In the genomic region with DNA sequence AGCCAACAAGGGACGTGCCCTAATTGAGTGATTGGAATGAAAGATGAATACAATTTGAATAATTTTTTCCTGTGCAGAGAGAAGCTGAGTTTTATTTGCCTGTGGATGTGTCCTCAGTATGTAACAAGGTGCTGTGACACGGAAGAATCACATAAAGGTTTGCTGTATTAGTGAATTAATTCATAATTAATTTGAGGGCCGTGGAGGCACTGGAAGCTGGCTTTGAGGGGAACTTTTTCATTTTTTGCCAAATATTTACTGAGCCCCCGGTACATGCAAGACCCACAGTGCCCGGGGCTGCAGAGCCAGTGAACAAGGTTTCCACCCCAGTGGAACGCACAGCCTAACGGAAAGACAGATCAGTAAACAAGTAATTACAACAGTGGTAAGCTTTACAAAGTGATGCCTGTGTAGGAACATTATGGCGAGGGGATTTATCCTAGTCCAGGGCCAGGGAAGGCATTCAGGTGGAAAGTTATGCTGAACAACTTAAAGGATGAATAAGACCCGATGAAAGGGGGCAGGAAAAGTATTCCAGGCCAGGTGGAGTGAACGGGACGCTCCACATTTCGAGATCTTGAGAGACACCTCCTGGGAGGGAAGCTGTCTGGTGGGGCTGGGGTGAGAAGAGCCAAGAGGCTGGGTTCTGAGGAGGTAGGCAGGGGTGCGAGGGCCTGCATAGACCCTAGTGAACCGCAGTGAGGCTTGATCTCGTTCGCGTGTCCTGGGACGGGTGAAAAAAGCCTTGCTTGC, we compare ENCODE assay signal across 8 cellular contexts. TPM values are rescaled to one million over a fixed set of nuclear protein-coding genes. Genes with fewer than 3 reads are reported as not detected.
DNase-seq lines count a peak whose midpoint lies in the region; ATAC-seq, FAIRE-seq and TF ChIP-seq lines count a peak whose summit lies in the region.

No MANE protein-coding gene starts in this region.

- peaks cover 6% of the 10 kb centered on the region for H3K36me3 Mint-ChIP-seq in activated CD4-positive, alpha-beta T cell treated with anti-CD3 and anti-CD28 coated beads, Interleukin-2, amount 10 ng/mL, durations not matched to agents 7 days and 5 days (ENCODE audit: low read depth)
- peaks cover 5% of the 10 kb centered on the region for H3K36me3 Mint-ChIP-seq in activated naive CD8-positive, alpha-beta T cell treated with anti-CD3 and anti-CD28 coated beads, Interleukin-2, amount 10 ng/mL, durations not matched to agents 7 days and 5 days

- ATAC-seq in activated naive CD8-positive, alpha-beta T cell treated with anti-CD3 and anti-CD28 coated beads, Interleukin-2, amount 10 ng/mL, durations not matched to agents 7 days and 5 days (ENCODE audit: low read depth) = no peak
- ATAC-seq in GM21723 (IDR thresholded peaks at IDR 0.05; ENCODE audit: unreplicated experiment) = no peak

- no peaks in the 10 kb centered on the region for H3K36me3 ChIP-seq in suprapubic skin

- H3K4me1 ChIP-seq in suprapubic skin = peaks cover 53% of the 10 kb centered on the region

- FAIRE-seq in islet of Langerhans (lab: Jason Lieb, UNC) = peak; percentile 21

- POLR2A ChIA-PET in activated CD4-positive, alpha-beta T cell treated with anti-CD3 and anti-CD28 coated beads, Interleukin-2, amount 10 ng/mL, durations not matched to agents 7 days and 5 days (lab: Charles Lee) = no interaction called here
- POLR2A ChIA-PET in activated naive CD8-positive, alpha-beta T cell treated with anti-CD3 and anti-CD28 coated beads, Interleukin-2, amount 10 ng/mL, durations not matched to agents 7 days and 5 days (lab: Charles Lee) = interaction anchor here (0.5 to 2.7 kb wide), 3 partner anchors 11 to 535 kb away, joined by 3 to 14 read pairs (median 3); no protein-coding TSS in a partner anchor

- peak overlapping the region; percentile 90 for H3K27ac Mint-ChIP-seq in activated CD4-positive, alpha-beta T cell treated with anti-CD3 and anti-CD28 coated beads, Interleukin-2, amount 10 ng/mL, durations not matched to agents 7 days and 5 days
- peak overlapping the region; percentile 73 for H3K27ac Mint-ChIP-seq in activated naive CD8-positive, alpha-beta T cell treated with anti-CD3 and anti-CD28 coated beads, Interleukin-2, amount 10 ng/mL, durations not matched to agents 7 days and 5 days

- H3K4me3 Mint-ChIP-seq in activated CD4-positive, alpha-beta T cell treated with anti-CD3 and anti-CD28 coated beads, Interleukin-2, amount 10 ng/mL, durations not matched to agents 7 days and 5 days = peak overlapping the region; percentile 81
- H3K4me3 Mint-ChIP-seq in activated naive CD8-positive, alpha-beta T cell treated with anti-CD3 and anti-CD28 coated beads, Interleukin-2, amount 10 ng/mL, durations not matched to agents 7 days and 5 days = peak overlapping the region; percentile 78

- no peaks in the 10 kb centered on the region for H3K9me3 Mint-ChIP-seq in activated CD4-positive, alpha-beta T cell treated with anti-CD3 and anti-CD28 coated beads, Interleukin-2, amount 10 ng/mL, durations not matched to agents 7 days and 5 days
- no peaks in the 10 kb centered on the region for H3K9me3 Mint-ChIP-seq in activated naive CD8-positive, alpha-beta T cell treated with anti-CD3 and anti-CD28 coated beads, Interleukin-2, amount 10 ng/mL, durations not matched to agents 7 days and 5 days

- peak overlapping the region; percentile 75 for H3K27ac ChIP-seq in suprapubic skin

- no peak for DNase-seq in activated CD4-positive, alpha-beta T cell treated with anti-CD3 and anti-CD28 coated beads, Interleukin-2, amount 10 ng/mL, durations not matched to agents 7 days and 5 days
- no peak for DNase-seq in activated CD4-positive, alpha-beta T cell treated with anti-CD3 and anti-CD28 coated beads, Interleukin-2, amount 50 U/mL, for 4 hours
- no peak for DNase-seq in activated naive CD8-positive, alpha-beta T cell treated with anti-CD3 and anti-CD28 coated beads, Interleukin-2, amount 10 ng/mL, durations not matched to agents 7 days and 5 days
- DNase-seq in suprapubic skin (ENCODE audit: low spot score in 2 of 2) (no peak), ecto neural progenitor cell (ENCODE audit: low spot score) (no peak), NOMO-1 (lab: John Stamatoyannopoulos, UW; ENCODE audit: unreplicated experiment in 2 of 2) (no peak)

- CTCF ChIA-PET in activated CD4-positive, alpha-beta T cell treated with anti-CD3 and anti-CD28 coated beads, Interleukin-2, amount 10 ng/mL, durations not matched to agents 7 days and 5 days (lab: Charles Lee) = interaction anchor here (0.8 to 1.2 kb wide), 3 partner anchors 9 to 11 kb away, joined by 4 to 5 read pairs (median 4); no protein-coding TSS in a partner anchor

- no peak for TF ChIP-seq CTCF in suprapubic skin (IDR thresholded peaks at IDR 0.05)

- no peaks in the 10 kb centered on the region for H3K9me3 ChIP-seq in suprapubic skin

- no peak for TF ChIP-seq EP300 in suprapubic skin (IDR thresholded peaks at IDR 0.05)

- no peaks in the 10 kb centered on the region for H3K27me3 ChIP-seq in suprapubic skin

- TF ChIP-seq POLR2A in suprapubic skin (IDR thresholded peaks at IDR 0.05) = no peak

- peak overlapping the region; percentile 84 for H3K4me3 ChIP-seq in suprapubic skin

- peaks cover 47% of the 10 kb centered on the region for H3K4me1 Mint-ChIP-seq in activated CD4-positive, alpha-beta T cell treated with anti-CD3 and anti-CD28 coated beads, Interleukin-2, amount 10 ng/mL, durations not matched to agents 7 days and 5 days
- peaks cover 33% of the 10 kb centered on the region for H3K4me1 Mint-ChIP-seq in activated naive CD8-positive, alpha-beta T cell treated with anti-CD3 and anti-CD28 coated beads, Interleukin-2, amount 10 ng/mL, durations not matched to agents 7 days and 5 days

- WGBS in suprapubic skin = 31% methylated on average over 18 of the region's 18 CpGs

- H3K27me3 Mint-ChIP-seq in activated CD4-positive, alpha-beta T cell treated with anti-CD3 and anti-CD28 coated beads, Interleukin-2, amount 10 ng/mL, durations not matched to agents 7 days and 5 days = no peaks in the 10 kb centered on the region
- no peaks in the 10 kb centered on the region for H3K27me3 Mint-ChIP-seq in activated naive CD8-positive, alpha-beta T cell treated with anti-CD3 and anti-CD28 coated beads, Interleukin-2, amount 10 ng/mL, durations not matched to agents 7 days and 5 days

RNA-seq across cellular contexts. Expression of a gene that starts 0.8 kb away (rescaled TPM):
- total RNA-seq in activated CD4-positive, alpha-beta T cell treated with anti-CD3 and anti-CD28 coated beads, Interleukin-2, amount 10 ng/mL, durations not matched to agents 7 days and 5 days = 100 to 1,000 TPM; 118 to 121 TPM
- 100 to 1,000 TPM; 106 to 113 TPM for total RNA-seq in activated naive CD8-positive, alpha-beta T cell treated with anti-CD3 and anti-CD28 coated beads, Interleukin-2, amount 10 ng/mL, durations not matched to agents 7 days and 5 days
- total RNA-seq in suprapubic skin = 10 to 100 TPM; 68.7 to 86.3 (median 74.5) TPM
